Comparison of ENCODE assay signal across 23 cellular contexts in the genomic region with DNA sequence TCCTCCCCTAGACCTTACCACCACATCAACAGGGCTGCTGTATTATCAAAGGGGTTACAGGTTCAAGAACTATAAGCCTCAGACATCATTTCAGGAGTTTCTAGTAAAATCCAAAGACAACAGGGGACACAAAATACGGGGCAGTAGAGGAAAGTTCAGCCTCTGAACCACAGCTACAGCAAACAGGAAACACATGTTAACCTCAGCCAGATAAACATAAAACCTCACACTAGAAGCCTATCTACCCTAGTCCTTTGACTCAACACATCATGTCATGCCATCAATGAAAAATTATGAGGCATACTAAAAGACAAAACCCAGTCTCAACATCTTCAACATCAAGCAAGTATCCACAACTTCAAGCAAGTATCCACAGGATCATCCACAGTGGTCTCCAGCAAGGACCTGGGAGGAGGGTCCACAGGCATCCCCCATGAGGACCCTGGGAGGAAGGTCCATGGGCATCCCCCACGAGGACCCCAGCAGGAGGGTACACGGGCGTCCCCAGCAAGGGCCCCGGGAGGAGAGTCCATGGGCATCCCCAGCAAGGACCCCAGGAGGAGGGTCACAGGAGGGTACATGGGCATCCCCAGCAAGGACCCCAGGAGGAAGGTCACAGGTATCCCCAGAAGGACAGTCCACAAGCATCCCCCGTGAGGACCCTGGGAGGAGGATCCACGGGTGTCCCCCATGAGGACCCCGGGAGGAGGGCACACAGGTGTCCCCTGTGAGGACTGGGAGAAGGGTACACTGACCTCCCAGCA.
DNase-seq lines count a peak whose midpoint lies in the region; ATAC-seq and TF ChIP-seq lines count a peak whose summit lies in the region.
"Had no signal": no experiment of that assay in that cellular context is flagged by ENCODE, and none has a peak within 500 bp of the region (broad histone marks: within the 10 kb centered on the region; RNA-seq: fewer than 3 reads in every experiment).

No MANE protein-coding gene starts in this region.

- intact Hi-C loops in A673 (cut with micrococcal nuclease; ENCODE audit: unreplicated experiment): no loop called here
- intact Hi-C loops in activated T-helper 2 cell treated with anti-CD3 and anti-CD28 coated beads, Interferon-gamma antibody, Interleukin-2, Interleukin-4, amounts not matched to agents 10 μg/mL and 5 μg/mL and 100 μg/mL, durations not matched to agents 14 hours and 24 hours and 36 hours (cut with micrococcal nuclease): no loop called here
- intact Hi-C loops in lower lobe of right lung (cut with DNase I): no loop called here

- no peaks in the 10 kb centered on the region for H3K9me3 ChIP-seq in A673 (ENCODE audit: low read depth, low read length, poor library complexity, severe bottlenecking)
- H3K9me3 ChIP-seq in HEK293 (ENCODE audit: control insufficient read depth, insufficient read depth, low read depth, low read length): no peaks in the 10 kb centered on the region
- H3K9me3 ChIP-seq in lower lobe of right lung: no peaks in the 10 kb centered on the region
- H3K9me3 ChIP-seq: Peyer's patch had no signal

- H3K27me3 ChIP-seq in A673 (replicated peaks; ENCODE audit: insufficient read depth, low read depth, low read length, poor library complexity): no peaks in the 10 kb centered on the region
- H3K27me3 ChIP-seq in lower lobe of right lung (ENCODE audit: low read depth): peaks cover 3% of the 10 kb centered on the region
- H3K27me3 ChIP-seq: Peyer's patch had no signal

- H3K36me3 Mint-ChIP-seq in activated T-helper 2 cell treated with anti-CD3 and anti-CD28 coated beads, Interferon-gamma antibody, Interleukin-2, Interleukin-4, amounts not matched to agents 10 μg/mL and 5 μg/mL and 100 μg/mL, durations not matched to agents 14 hours and 24 hours and 36 hours (ENCODE audit: low read depth): no peaks in the 10 kb centered on the region
- H3K36me3 Mint-ChIP-seq: stimulated activated naive B cell treated with anti-CD40 and anti-IgM and Interleukin-4, amounts not matched to agents 10 μg/mL and 1 μg/mL and 100 μg/mL, for 72 hours; T-cell had no signal

- CTCF ChIA-PET in A673 (lab: Charles Lee): interaction anchor here (0.6 kb wide), 1 partner anchor 574 kb away, joined by 4 read pairs; no protein-coding TSS in a partner anchor
- CTCF ChIA-PET in HEK293 (lab: Yijun Ruan, JAX): no interaction called here

- H3K36me3 ChIP-seq in A673 (ENCODE audit: insufficient read depth, low read length, poor library complexity, severe bottlenecking): no peaks in the 10 kb centered on the region
- no peaks in the 10 kb centered on the region for H3K36me3 ChIP-seq in HEK293 (ENCODE audit: control insufficient read depth in 2 of 2, insufficient read depth in 1 of 2, low read length in 2 of 2)
- no peaks in the 10 kb centered on the region for H3K36me3 ChIP-seq in lower lobe of right lung
- H3K36me3 ChIP-seq: Peyer's patch had no signal

- H3K27ac ChIP-seq in A673 (ENCODE audit: low read depth, low read length, poor library complexity, severe bottlenecking) (peak overlapping the region; percentile 7), HEK293 (ENCODE audit: extremely low read depth, low read depth, low read length) (no peak overlapping the region), lower lobe of right lung (no peak overlapping the region)
- H3K27ac ChIP-seq: C4-2B, Peyer's patch had no signal

- POLR2A ChIA-PET in A673 (lab: Charles Lee; ENCODE audit: low non-redundant PET): no interaction called here
- POLR2A ChIA-PET in HEK293 (lab: Yijun Ruan, JAX): no interaction called here

- peaks cover 15% of the 10 kb centered on the region for H3K4me1 Mint-ChIP-seq in activated T-helper 2 cell treated with anti-CD3 and anti-CD28 coated beads, Interferon-gamma antibody, Interleukin-2, Interleukin-4, amounts not matched to agents 10 μg/mL and 5 μg/mL and 100 μg/mL, durations not matched to agents 14 hours and 24 hours and 36 hours (ENCODE audit: low read depth)

- H3K4me3 ChIP-seq in A673 (ENCODE audit: low read depth, low read length, poor library complexity, severe bottlenecking) (no peak overlapping the region), HEK293 (ENCODE audit: low read depth, low read length) (no peak overlapping the region), lower lobe of right lung (no peak overlapping the region)
- H3K4me3 ChIP-seq: GM12878, Peyer's patch had no signal

- DNase-seq in A673 (ENCODE audit: low spot score) (no peak), mesenteric fat pad (ENCODE audit: low spot score) (peak; percentile 82), lower lobe of right lung (no peak), NCI-H226 (no peak)
- no peak for DNase-seq in activated T-helper 2 cell treated with anti-CD3 and anti-CD28 coated beads, Interferon-gamma antibody, Interleukin-2, Interleukin-4, amounts not matched to agents 10 μg/mL and 5 μg/mL and 100 μg/mL, durations not matched to agents 14 hours and 24 hours and 36 hours (ENCODE audit: low spot score)
- DNase-seq in stimulated activated naive CD4-positive, alpha-beta T cell (lab: John Stamatoyannopoulos, UW): no peak
- DNase-seq: activated naive CD4-positive, alpha-beta T cell treated with anti-CD3 and anti-CD28 coated beads for 36 hours; activated T-cell treated with anti-CD3 and anti-CD28 coated beads for 4 hours; H7; Kasumi-1; NCI-H187; NCI-H2171 treated with DMSO at 0.1 percent for 48 hours; NCI-H526 treated with DMSO at 0.1 percent for 48 hours; nucleus accumbens; Peyer's patch; small intestine; stimulated activated CD4-positive, alpha-beta T cell treated with anti-CD3 and anti-CD28 coated beads, Interleukin-2, amount 100 ng/mL, for 24 hours; stimulated activated naive B cell treated with anti-CD40 and anti-IgM and Interleukin-4, amounts not matched to agents 10 μg/mL and 1 μg/mL and 100 μg/mL, for 72 hours; T-cell had no signal

- H3K9me3 Mint-ChIP-seq in activated T-helper 2 cell treated with anti-CD3 and anti-CD28 coated beads, Interferon-gamma antibody, Interleukin-2, Interleukin-4, amounts not matched to agents 10 μg/mL and 5 μg/mL and 100 μg/mL, durations not matched to agents 14 hours and 24 hours and 36 hours: peaks cover 6% of the 10 kb centered on the region
- H3K9me3 Mint-ChIP-seq: activated naive CD4-positive, alpha-beta T cell treated with anti-CD3 and anti-CD28 coated beads for 36 hours; stimulated activated naive B cell treated with anti-CD40 and anti-IgM and Interleukin-4, amounts not matched to agents 10 μg/mL and 1 μg/mL and 100 μg/mL, for 72 hours; T-cell had no signal

- no TSS peak for BruUV-seq in A673 (replicated peaks; lab: Mats Ljungman, UMichigan)

- peak overlapping the region; percentile 0 for H3K27ac Mint-ChIP-seq in activated T-helper 2 cell treated with anti-CD3 and anti-CD28 coated beads, Interferon-gamma antibody, Interleukin-2, Interleukin-4, amounts not matched to agents 10 μg/mL and 5 μg/mL and 100 μg/mL, durations not matched to agents 14 hours and 24 hours and 36 hours
- H3K27ac Mint-ChIP-seq: activated naive CD4-positive, alpha-beta T cell treated with anti-CD3 and anti-CD28 coated beads for 36 hours; stimulated activated naive B cell treated with anti-CD40 and anti-IgM and Interleukin-4, amounts not matched to agents 10 μg/mL and 1 μg/mL and 100 μg/mL, for 72 hours had no signal

- no peak overlapping the region for H3K4me3 Mint-ChIP-seq in activated T-helper 2 cell treated with anti-CD3 and anti-CD28 coated beads, Interferon-gamma antibody, Interleukin-2, Interleukin-4, amounts not matched to agents 10 μg/mL and 5 μg/mL and 100 μg/mL, durations not matched to agents 14 hours and 24 hours and 36 hours (ENCODE audit: low read depth)
- H3K4me3 Mint-ChIP-seq: activated naive CD4-positive, alpha-beta T cell treated with anti-CD3 and anti-CD28 coated beads for 36 hours; stimulated activated naive B cell treated with anti-CD40 and anti-IgM and Interleukin-4, amounts not matched to agents 10 μg/mL and 1 μg/mL and 100 μg/mL, for 72 hours; T-cell had no signal

- ATAC-seq in GM21737 (IDR thresholded peaks at IDR 0.05; ENCODE audit: unreplicated experiment) (no peak), lower lobe of right lung (no peak)
- ATAC-seq: GM12878 had no signal

- peaks cover 8% of the 10 kb centered on the region for H3K27me3 Mint-ChIP-seq in activated T-helper 2 cell treated with anti-CD3 and anti-CD28 coated beads, Interferon-gamma antibody, Interleukin-2, Interleukin-4, amounts not matched to agents 10 μg/mL and 5 μg/mL and 100 μg/mL, durations not matched to agents 14 hours and 24 hours and 36 hours (ENCODE audit: low read depth)

- TF ChIP-seq CTCF in A673 (conservative IDR thresholded peaks at IDR 0.05; ENCODE audit: low read depth, low read length): no peak
- no peak for TF ChIP-seq CTCF in HEK293 (tag by site-specific recombination; IDR thresholded peaks at IDR 0.05)
- no peak for TF ChIP-seq CTCF in lower lobe of right lung (IDR thresholded peaks at IDR 0.05)

- H3K4me1 ChIP-seq in A673 (ENCODE audit: insufficient read depth, low read length, poor library complexity, severe bottlenecking) (peaks cover 23% of the 10 kb centered on the region), HEK293 (ENCODE audit: control insufficient read depth, insufficient read depth, low read length) (no peaks in the 10 kb centered on the region), lower lobe of right lung (no peaks in the 10 kb centered on the region)
- H3K4me1 ChIP-seq: Peyer's patch had no signal

TF ChIP-seq in HEK293, 187 proteins besides CTCF, POLR2A, EP300 and RAD21:
- TF ChIP-seq, protein P1, sequence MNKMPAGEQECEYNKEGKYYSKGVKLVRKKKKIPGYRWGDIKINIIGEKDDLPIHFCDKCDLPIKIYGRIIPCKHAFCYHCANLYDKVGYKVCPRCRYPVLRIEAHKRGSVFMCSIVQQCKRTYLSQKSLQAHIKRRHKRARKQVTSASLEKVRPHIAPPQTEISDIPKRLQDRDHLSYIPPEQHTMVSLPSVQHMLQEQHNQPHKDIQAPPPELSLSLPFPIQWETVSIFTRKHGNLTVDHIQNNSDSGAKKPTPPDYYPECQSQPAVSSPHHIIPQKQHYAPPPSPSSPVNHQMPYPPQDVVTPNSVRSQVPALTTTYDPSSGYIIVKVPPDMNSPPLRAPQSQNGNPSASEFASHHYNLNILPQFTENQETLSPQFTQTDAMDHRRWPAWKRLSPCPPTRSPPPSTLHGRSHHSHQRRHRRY (tag by site-specific recombination; IDR thresholded peaks at IDR 0.05): no peak
- TF ChIP-seq GLIS1 (tag by site-specific recombination; IDR thresholded peaks at IDR 0.05) (0 out of 2 replicates have a peak, but pooled peaks have one; percentile 13), GLIS2 (tag by site-specific recombination; IDR thresholded peaks at IDR 0.05) (0 out of 2 replicates have a peak, but pooled peaks have one; percentile 28), ZNF596 (tag by site-specific recombination; IDR thresholded peaks at IDR 0.05) (no peak), ZNF335 (tag by site-specific recombination; conservative IDR thresholded peaks at IDR 0.05) (peak; percentile 23; the same call in 1 of the 2 replicates)
